21 cellular contexts compared by ENCODE assay signal in the genomic region with DNA sequence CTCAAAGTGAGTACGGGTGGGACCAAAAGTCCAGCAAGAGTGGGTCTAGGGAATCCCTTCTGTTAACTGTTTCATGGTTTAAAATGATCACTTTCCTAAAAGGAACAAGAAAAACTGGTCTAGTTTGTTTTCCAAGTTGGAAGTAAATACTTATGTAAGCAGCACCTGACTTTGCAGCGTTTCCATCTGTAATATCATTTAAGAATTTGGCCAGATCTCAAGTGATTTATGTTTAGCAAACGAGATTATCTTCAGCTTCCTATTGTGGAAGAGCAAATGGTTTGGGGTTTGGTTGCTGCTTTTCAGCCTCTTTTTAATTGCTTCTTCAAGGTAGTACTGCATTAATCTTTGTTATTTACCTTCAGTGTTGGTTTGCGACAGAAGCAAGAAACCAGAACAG. TPM values are rescaled to one million over a fixed set of nuclear protein-coding genes. Genes with fewer than 3 reads are reported as not detected.
A peak's percentile ranks its signal among the peaks of the same experiment; 100 is the strongest.
DNase-seq lines count a peak whose midpoint lies in the region; ATAC-seq and TF ChIP-seq lines count a peak whose summit lies in the region.
"Had no signal": no experiment of that assay in that cellular context is flagged by ENCODE, and none has a peak within 500 bp of the region (broad histone marks: within the 10 kb centered on the region; RNA-seq: fewer than 3 reads in every experiment).

No MANE protein-coding gene starts in this region.

- H3K9me3 Mint-ChIP-seq in Calu3 (ENCODE audit: low read depth, unreplicated experiment): no peaks in the 10 kb centered on the region
- H3K9me3 Mint-ChIP-seq in mesothelial cell of epicardium: no peaks in the 10 kb centered on the region
- H3K9me3 Mint-ChIP-seq: activated naive CD4-positive, alpha-beta T cell treated with anti-CD3 and anti-CD28 coated beads, Interleukin-2, amount 50 U/mL, for 72 hours; effector memory CD8-positive, alpha-beta T cell; neural crest cell; stimulated activated naive CD8-positive, alpha-beta T cell treated with anti-CD3 and anti-CD28 coated beads, Interleukin-15, Interleukin-2, amounts not matched to agents 100 ng/mL and 50 ng/mL, for 24 hours had no signal

- peak overlapping the region; percentile 24 for H3K4me3 Mint-ChIP-seq in Calu3 (ENCODE audit: low read depth, unreplicated experiment)
- H3K4me3 Mint-ChIP-seq in mesothelial cell of epicardium: peak overlapping the region; percentile 23
- H3K4me3 Mint-ChIP-seq: activated CD4-positive, alpha-beta T cell treated with anti-CD3 and anti-CD28 coated beads for 36 hours; CD14-positive monocyte; effector memory CD8-positive, alpha-beta T cell; neural crest cell; stimulated activated naive CD8-positive, alpha-beta T cell treated with anti-CD3 and anti-CD28 coated beads, Interleukin-15, Interleukin-2, amounts not matched to agents 100 ng/mL and 50 ng/mL, for 24 hours had no signal

- H3K4me1 ChIP-seq in effector memory CD4-positive, alpha-beta T cell (ENCODE audit: control insufficient read depth, insufficient read depth, low read length, poor library complexity, severe bottlenecking): no peaks in the 10 kb centered on the region
- H3K4me1 ChIP-seq: tibial nerve had no signal

- H3K27ac ChIP-seq in VCaP: peak overlapping the region; percentile 89
- no peak overlapping the region for H3K27ac ChIP-seq in effector memory CD4-positive, alpha-beta T cell (ENCODE audit: insufficient read depth, low read length, poor library complexity, severe bottlenecking)
- H3K27ac ChIP-seq: tibial nerve had no signal

- no peaks in the 10 kb centered on the region for H3K9me3 ChIP-seq in effector memory CD4-positive, alpha-beta T cell (ENCODE audit: control insufficient read depth, low read length)
- H3K9me3 ChIP-seq: tibial nerve had no signal

- no peak for ATAC-seq in GM21737 (IDR thresholded peaks at IDR 0.05; ENCODE audit: unreplicated experiment)
- no peak for ATAC-seq in HG02678 (IDR thresholded peaks at IDR 0.05; ENCODE audit: unreplicated experiment)
- ATAC-seq: activated CD4-positive, alpha-beta T cell treated with anti-CD3 and anti-CD28 coated beads for 36 hours; activated naive CD4-positive, alpha-beta T cell treated with anti-CD3 and anti-CD28 coated beads, Interleukin-2, amount 50 U/mL, for 72 hours; effector memory CD8-positive, alpha-beta T cell; left lobe of liver had no signal

- no peak overlapping the region for H3K4me3 ChIP-seq in effector memory CD4-positive, alpha-beta T cell (ENCODE audit: insufficient read depth, low read depth, low read length, poor library complexity, severe bottlenecking)
- H3K4me3 ChIP-seq: tibial nerve had no signal

- TF ChIP-seq RAD21 in Ishikawa (IDR thresholded peaks at IDR 0.05; ENCODE audit: low read depth): no peak

- no peaks in the 10 kb centered on the region for H3K27me3 Mint-ChIP-seq in Calu3 (ENCODE audit: unreplicated experiment)
- H3K27me3 Mint-ChIP-seq in mesothelial cell of epicardium (ENCODE audit: low read depth): no peaks in the 10 kb centered on the region

- TF ChIP-seq EP300 in Ishikawa (IDR thresholded peaks at IDR 0.05; ENCODE audit: borderline replicate concordance): no peak

- DNase-seq in Calu3: no peak
- no peak for DNase-seq in mesothelial cell of epicardium (ENCODE audit: low spot score in 2 of 2, unreplicated experiment in 2 of 2)
- DNase-seq in NCI-H1930 (lab: John Stamatoyannopoulos, UW): no peak
- DNase-seq in effector memory CD4-positive, alpha-beta T cell: no peak
- DNase-seq: activated CD4-positive, alpha-beta T cell treated with anti-CD3 and anti-CD28 coated beads for 36 hours; DMS 273 treated with DMSO at 0.1 percent for 48 hours; effector memory CD8-positive, alpha-beta T cell; NCI-H1092; NCI-H69; stimulated activated CD4-positive, alpha-beta T cell treated with anti-CD3 and anti-CD28 coated beads, Interleukin-4, amount 100 ng/mL, for 1 hour; T1000 had no signal

- intact Hi-C loops in Calu3 (cut with micrococcal nuclease; ENCODE audit: unreplicated experiment): no loop called here

- TF ChIP-seq CTCF in Calu3 (IDR thresholded peaks at IDR 0.05; ENCODE audit: unreplicated experiment) (no peak), VCaP (conservative IDR thresholded peaks at IDR 0.05) (no peak), mesothelial cell of epicardium (IDR thresholded peaks at IDR 0.05; ENCODE audit: unreplicated experiment) (no peak)

- CTCF ChIA-PET in Calu3 (lab: Charles Lee): interaction anchor here (0.6 kb wide), 1 partner anchor 10 kb away, joined by 3 read pairs; no protein-coding TSS in a partner anchor

- BruUV-seq in Calu3 (replicated peaks; lab: Mats Ljungman, UMichigan): no TSS peak

- H3K27ac Mint-ChIP-seq in Calu3 (ENCODE audit: unreplicated experiment) (no peak overlapping the region), mesothelial cell of epicardium (peak overlapping the region; percentile 68)
- H3K27ac Mint-ChIP-seq: activated CD4-positive, alpha-beta T cell treated with anti-CD3 and anti-CD28 coated beads for 36 hours; activated naive CD4-positive, alpha-beta T cell treated with anti-CD3 and anti-CD28 coated beads, Interleukin-2, amount 50 U/mL, for 72 hours; CD14-positive monocyte; effector memory CD8-positive, alpha-beta T cell; stimulated activated naive CD8-positive, alpha-beta T cell treated with anti-CD3 and anti-CD28 coated beads, Interleukin-15, Interleukin-2, amounts not matched to agents 100 ng/mL and 50 ng/mL, for 24 hours had no signal

- no peaks in the 10 kb centered on the region for H3K36me3 Mint-ChIP-seq in Calu3 (ENCODE audit: insufficient read depth, unreplicated experiment)
- no peaks in the 10 kb centered on the region for H3K36me3 Mint-ChIP-seq in mesothelial cell of epicardium
- H3K36me3 Mint-ChIP-seq: activated naive CD4-positive, alpha-beta T cell treated with anti-CD3 and anti-CD28 coated beads, Interleukin-2, amount 50 U/mL, for 72 hours; CD14-positive monocyte had no signal

- H3K4me1 Mint-ChIP-seq in Calu3 (ENCODE audit: low read depth, unreplicated experiment): peaks cover 38% of the 10 kb centered on the region
- peaks cover 56% of the 10 kb centered on the region for H3K4me1 Mint-ChIP-seq in mesothelial cell of epicardium
- H3K4me1 Mint-ChIP-seq: activated CD4-positive, alpha-beta T cell treated with anti-CD3 and anti-CD28 coated beads for 36 hours; CD14-positive monocyte; neural crest cell had no signal

- no peaks in the 10 kb centered on the region for H3K36me3 ChIP-seq in effector memory CD4-positive, alpha-beta T cell (ENCODE audit: control insufficient read depth, insufficient read depth, low read length)
- H3K36me3 ChIP-seq: tibial nerve had no signal

- H3K27me3 ChIP-seq in effector memory CD4-positive, alpha-beta T cell (replicated peaks; ENCODE audit: control insufficient read depth, insufficient read depth, low read length, poor library complexity, severe bottlenecking): no peaks in the 10 kb centered on the region
- H3K27me3 ChIP-seq: tibial nerve had no signal

TF ChIP-seq in Ishikawa, 13 proteins besides CTCF, POLR2A, EP300 and RAD21:
- TF ChIP-seq, protein P1, sequence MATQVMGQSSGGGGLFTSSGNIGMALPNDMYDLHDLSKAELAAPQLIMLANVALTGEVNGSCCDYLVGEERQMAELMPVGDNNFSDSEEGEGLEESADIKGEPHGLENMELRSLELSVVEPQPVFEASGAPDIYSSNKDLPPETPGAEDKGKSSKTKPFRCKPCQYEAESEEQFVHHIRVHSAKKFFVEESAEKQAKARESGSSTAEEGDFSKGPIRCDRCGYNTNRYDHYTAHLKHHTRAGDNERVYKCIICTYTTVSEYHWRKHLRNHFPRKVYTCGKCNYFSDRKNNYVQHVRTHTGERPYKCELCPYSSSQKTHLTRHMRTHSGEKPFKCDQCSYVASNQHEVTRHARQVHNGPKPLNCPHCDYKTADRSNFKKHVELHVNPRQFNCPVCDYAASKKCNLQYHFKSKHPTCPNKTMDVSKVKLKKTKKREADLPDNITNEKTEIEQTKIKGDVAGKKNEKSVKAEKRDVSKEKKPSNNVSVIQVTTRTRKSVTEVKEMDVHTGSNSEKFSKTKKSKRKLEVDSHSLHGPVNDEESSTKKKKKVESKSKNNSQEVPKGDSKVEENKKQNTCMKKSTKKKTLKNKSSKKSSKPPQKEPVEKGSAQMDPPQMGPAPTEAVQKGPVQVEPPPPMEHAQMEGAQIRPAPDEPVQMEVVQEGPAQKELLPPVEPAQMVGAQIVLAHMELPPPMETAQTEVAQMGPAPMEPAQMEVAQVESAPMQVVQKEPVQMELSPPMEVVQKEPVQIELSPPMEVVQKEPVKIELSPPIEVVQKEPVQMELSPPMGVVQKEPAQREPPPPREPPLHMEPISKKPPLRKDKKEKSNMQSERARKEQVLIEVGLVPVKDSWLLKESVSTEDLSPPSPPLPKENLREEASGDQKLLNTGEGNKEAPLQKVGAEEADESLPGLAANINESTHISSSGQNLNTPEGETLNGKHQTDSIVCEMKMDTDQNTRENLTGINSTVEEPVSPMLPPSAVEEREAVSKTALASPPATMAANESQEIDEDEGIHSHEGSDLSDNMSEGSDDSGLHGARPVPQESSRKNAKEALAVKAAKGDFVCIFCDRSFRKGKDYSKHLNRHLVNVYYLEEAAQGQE (IDR thresholded peaks at IDR 0.05; ENCODE audit: low read depth): no peak
- TF ChIP-seq, protein P2, sequence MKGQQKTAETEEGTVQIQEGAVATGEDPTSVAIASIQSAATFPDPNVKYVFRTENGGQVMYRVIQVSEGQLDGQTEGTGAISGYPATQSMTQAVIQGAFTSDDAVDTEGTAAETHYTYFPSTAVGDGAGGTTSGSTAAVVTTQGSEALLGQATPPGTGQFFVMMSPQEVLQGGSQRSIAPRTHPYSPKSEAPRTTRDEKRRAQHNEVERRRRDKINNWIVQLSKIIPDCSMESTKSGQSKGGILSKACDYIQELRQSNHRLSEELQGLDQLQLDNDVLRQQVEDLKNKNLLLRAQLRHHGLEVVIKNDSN (IDR thresholded peaks at IDR 0.05): 0 out of 2 replicates have a peak, but pooled peaks have one; percentile 14

RNA-seq across cellular contexts. Expression of a gene that starts 50.4 kb away (rescaled TPM):
- total RNA-seq in Calu3 (2022) (19.3 and 25.9 TPM in 2 replicates), mesothelial cell of epicardium (13.9 to 16.8 TPM (median 14.0 TPM) in 3 replicates)
- total RNA-seq: neural crest cell had no signal
